In the genomic region with DNA sequence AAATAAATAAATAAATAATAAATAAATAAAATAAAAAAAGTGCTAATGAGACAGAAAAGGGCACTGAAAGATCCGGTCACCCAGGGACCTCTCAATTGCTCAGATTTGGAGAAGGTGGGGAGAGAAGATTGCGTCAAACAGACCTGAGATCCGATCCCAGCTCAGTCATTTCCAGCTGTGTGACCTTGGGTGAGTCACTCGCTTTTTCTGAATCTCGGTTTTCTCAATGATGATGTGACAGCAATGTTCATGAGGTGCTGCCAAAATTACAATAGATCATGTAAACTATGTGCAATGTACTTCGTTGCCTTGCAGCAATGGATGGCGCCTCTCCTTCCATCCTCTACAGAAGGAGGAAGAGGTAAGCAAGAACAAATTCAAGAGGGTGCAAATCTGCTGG, we compare ENCODE assay signal across 13 cellular contexts. TPM values are rescaled to one million over a fixed set of nuclear protein-coding genes. Genes with fewer than 3 reads are reported as not detected.
A peak's percentile ranks its signal among the peaks of the same experiment; 100 is the strongest.
DNase-seq lines count a peak whose midpoint lies in the region; ATAC-seq lines count a peak whose summit lies in the region.
"Had no signal": no experiment of that assay in that cellular context is flagged by ENCODE, and none has a peak within 500 bp of the region (broad histone marks: within the 10 kb centered on the region; RNA-seq: fewer than 3 reads in every experiment).

No MANE protein-coding gene starts in this region.

- peaks cover 3% of the 10 kb centered on the region for H3K27me3 Mint-ChIP-seq in activated CD4-positive, alpha-beta T cell treated with anti-CD3 and anti-CD28 coated beads, Interleukin-2, amount 10 ng/mL, durations not matched to agents 24 days and 14 days
- peaks cover 2% of the 10 kb centered on the region for H3K27me3 Mint-ChIP-seq in activated T-helper 2 cell treated with anti-CD3 and anti-CD28 coated beads, Interferon-gamma antibody, Interleukin-2, Interleukin-4, amounts not matched to agents 10 μg/mL and 5 μg/mL and 100 μg/mL, durations not matched to agents 14 hours and 24 hours and 36 hours (ENCODE audit: low read depth)
- H3K27me3 Mint-ChIP-seq: memory B cell had no signal

- H3K27ac Mint-ChIP-seq in activated CD4-positive, alpha-beta T cell treated with anti-CD3 and anti-CD28 coated beads, Interleukin-2, amount 10 ng/mL, durations not matched to agents 24 days and 14 days = peak overlapping the region; percentile 62
- peak overlapping the region; percentile 82 for H3K27ac Mint-ChIP-seq in activated T-helper 2 cell treated with anti-CD3 and anti-CD28 coated beads, Interferon-gamma antibody, Interleukin-2, Interleukin-4, amounts not matched to agents 10 μg/mL and 5 μg/mL and 100 μg/mL, durations not matched to agents 14 hours and 24 hours and 36 hours
- H3K27ac Mint-ChIP-seq: endodermal cell, memory B cell had no signal

- H3K4me3 Mint-ChIP-seq in activated CD4-positive, alpha-beta T cell treated with anti-CD3 and anti-CD28 coated beads, Interleukin-2, amount 10 ng/mL, durations not matched to agents 24 days and 14 days = no peak overlapping the region
- H3K4me3 Mint-ChIP-seq in activated T-helper 2 cell treated with anti-CD3 and anti-CD28 coated beads, Interferon-gamma antibody, Interleukin-2, Interleukin-4, amounts not matched to agents 10 μg/mL and 5 μg/mL and 100 μg/mL, durations not matched to agents 14 hours and 24 hours and 36 hours (ENCODE audit: low read depth) = peak overlapping the region; percentile 33
- H3K4me3 Mint-ChIP-seq: endodermal cell, memory B cell had no signal

- DNase-seq in activated CD4-positive, alpha-beta T cell treated with anti-CD3 and anti-CD28 coated beads, Interleukin-2, amount 10 ng/mL, durations not matched to agents 24 days and 14 days = no peak
- no peak for DNase-seq in activated CD4-positive, alpha-beta T cell treated with anti-CD3 and anti-CD28 coated beads for 4 hours
- DNase-seq in HT1080 (ENCODE audit: low read depth) = peak; percentile 68
- DNase-seq in activated T-helper 2 cell treated with anti-CD3 and anti-CD28 coated beads, Interferon-gamma antibody, Interleukin-2, Interleukin-4, amounts not matched to agents 10 μg/mL and 5 μg/mL and 100 μg/mL, durations not matched to agents 14 hours and 24 hours and 36 hours (ENCODE audit: low spot score) = no peak
- DNase-seq in posterior vena cava (ENCODE audit: low spot score) = peak; percentile 16
- DNase-seq in medulla oblongata (ENCODE audit: extremely low spot score) = no peak
- no peak for DNase-seq in ureter (ENCODE audit: low spot score)
- DNase-seq: aorta, endodermal cell, NCI-H187 had no signal

- no peaks in the 10 kb centered on the region for H3K36me3 Mint-ChIP-seq in activated CD4-positive, alpha-beta T cell treated with anti-CD3 and anti-CD28 coated beads, Interleukin-2, amount 10 ng/mL, durations not matched to agents 24 days and 14 days (ENCODE audit: low read depth)
- H3K36me3 Mint-ChIP-seq in activated T-helper 2 cell treated with anti-CD3 and anti-CD28 coated beads, Interferon-gamma antibody, Interleukin-2, Interleukin-4, amounts not matched to agents 10 μg/mL and 5 μg/mL and 100 μg/mL, durations not matched to agents 14 hours and 24 hours and 36 hours (ENCODE audit: low read depth) = no peaks in the 10 kb centered on the region
- H3K36me3 Mint-ChIP-seq: memory B cell had no signal

- intact Hi-C loops in activated CD4-positive, alpha-beta T cell treated with anti-CD3 and anti-CD28 coated beads, Interleukin-2, amount 10 ng/mL, durations not matched to agents 24 days and 14 days (cut with micrococcal nuclease) = no loop called here
- intact Hi-C loops in activated T-helper 2 cell treated with anti-CD3 and anti-CD28 coated beads, Interferon-gamma antibody, Interleukin-2, Interleukin-4, amounts not matched to agents 10 μg/mL and 5 μg/mL and 100 μg/mL, durations not matched to agents 14 hours and 24 hours and 36 hours (cut with micrococcal nuclease) = no loop called here
- intact Hi-C loops in posterior vena cava (cut with DNase I) = loop anchor here in 1 of 2 donors (10.0 kb wide), 1 partner anchor 73 kb away; no protein-coding TSS in a partner anchor

- H3K9me3 Mint-ChIP-seq in activated CD4-positive, alpha-beta T cell treated with anti-CD3 and anti-CD28 coated beads, Interleukin-2, amount 10 ng/mL, durations not matched to agents 24 days and 14 days = no peaks in the 10 kb centered on the region
- H3K9me3 Mint-ChIP-seq in activated T-helper 2 cell treated with anti-CD3 and anti-CD28 coated beads, Interferon-gamma antibody, Interleukin-2, Interleukin-4, amounts not matched to agents 10 μg/mL and 5 μg/mL and 100 μg/mL, durations not matched to agents 14 hours and 24 hours and 36 hours = no peaks in the 10 kb centered on the region
- H3K9me3 Mint-ChIP-seq: endodermal cell, memory B cell had no signal

- peaks cover 28% of the 10 kb centered on the region for H3K4me1 Mint-ChIP-seq in activated CD4-positive, alpha-beta T cell treated with anti-CD3 and anti-CD28 coated beads, Interleukin-2, amount 10 ng/mL, durations not matched to agents 24 days and 14 days
- H3K4me1 Mint-ChIP-seq in activated T-helper 2 cell treated with anti-CD3 and anti-CD28 coated beads, Interferon-gamma antibody, Interleukin-2, Interleukin-4, amounts not matched to agents 10 μg/mL and 5 μg/mL and 100 μg/mL, durations not matched to agents 14 hours and 24 hours and 36 hours (ENCODE audit: low read depth) = peaks cover 38% of the 10 kb centered on the region

- no peak for ATAC-seq in HG03108 (IDR thresholded peaks at IDR 0.05; ENCODE audit: unreplicated experiment)
- ATAC-seq: HepG2 had no signal

RNA-seq across cellular contexts. Expression of a gene that starts 11.1 kb away (rescaled TPM):
- total RNA-seq in activated CD4-positive, alpha-beta T cell treated with anti-CD3 and anti-CD28 coated beads, Interleukin-2, amount 10 ng/mL, durations not matched to agents 24 days and 14 days = 29.7 and 29.8 TPM in 2 replicates
- 21.6 and 27.9 TPM in 2 replicates for total RNA-seq in HT1080 (2014; rRNA removed; shearing (Covaris generic))
- polyA plus RNA-seq in HT1080 (2015; cell fraction: cytosol; rRNA removed) = 58.1 and 61.9 TPM in 2 replicates
- 72.6 and 75.6 TPM in 2 replicates for polyA plus RNA-seq in HT1080 (2015; cell fraction: nucleus; rRNA removed)
- total RNA-seq in activated T-helper 2 cell treated with anti-CD3 and anti-CD28 coated beads, Interferon-gamma antibody, Interleukin-2, Interleukin-4, amounts not matched to agents 10 μg/mL and 5 μg/mL and 100 μg/mL, durations not matched to agents 14 hours and 24 hours and 36 hours = 37.9 and 42.1 TPM in 2 replicates
- total RNA-seq in posterior vena cava (100 to 1,000 TPM in 1 of 2 donors, 10 to 100 TPM in 1; 77.5 to 102 TPM), ureter (55.3 TPM)

Comparison
In these comparisons a context has a peak if more than half of its experiments do, and no peak if none do; other contexts are left out.
1. DNase-seq: peak in HT1080 (single experiment) and posterior vena cava (single experiment); none in activated CD4-positive, alpha-beta T cell treated with anti-CD3 and anti-CD28 coated beads, Interleukin-2, amount 10 ng/mL, durations not matched to agents 24 days and 14 days (single experiment), activated CD4-positive, alpha-beta T cell treated with anti-CD3 and anti-CD28 coated beads for 4 hours (0 of 2), activated T-helper 2 cell treated with anti-CD3 and anti-CD28 coated beads, Interferon-gamma antibody, Interleukin-2, Interleukin-4, amounts not matched to agents 10 μg/mL and 5 μg/mL and 100 μg/mL, durations not matched to agents 14 hours and 24 hours and 36 hours (single experiment), medulla oblongata (single experiment) and ureter (single experiment).